In the genomic region with DNA sequence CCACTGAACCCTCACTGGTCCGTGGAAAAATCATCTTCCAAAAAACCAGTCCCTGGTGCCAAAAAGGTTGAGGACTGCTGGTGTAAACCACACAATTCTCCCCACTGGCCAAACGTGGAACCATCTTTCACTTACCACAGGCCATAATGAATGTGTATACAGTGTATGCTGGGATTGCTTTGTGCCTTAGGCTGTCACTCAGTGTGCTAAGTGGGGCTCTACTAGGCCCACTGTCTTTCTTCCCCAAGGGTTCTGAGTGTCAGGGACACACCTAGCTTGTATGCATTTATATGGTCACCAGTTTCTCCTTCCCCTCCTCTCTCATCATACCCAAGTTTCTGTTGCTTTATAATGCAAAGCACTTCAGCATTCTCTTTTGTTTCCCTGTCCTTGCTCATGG, we compare ENCODE assay signal across 19 cellular contexts.
"Had no signal": no experiment of that assay in that cellular context is flagged by ENCODE, and none has a peak within 500 bp of the region (broad histone marks: within the 10 kb centered on the region; RNA-seq: fewer than 3 reads in every experiment).

No MANE protein-coding gene starts in this region.

- ATAC-seq: activated CD8-positive, alpha-beta T cell treated with anti-CD3 and anti-CD28 coated beads for 36 hours; body of pancreas; left cardiac atrium; naive thymus-derived CD8-positive, alpha-beta T cell; stimulated activated memory B cell treated with anti-CD40 and anti-IgM and Interleukin-4, amounts not matched to agents 10 μg/mL and 1 μg/mL and 100 μg/mL, for 72 hours had no signal

- DNase-seq: activated CD4-positive, alpha-beta T cell treated with anti-CD3 and anti-CD28 coated beads for 48 hours; activated CD4-positive, CD25-positive, alpha-beta regulatory T cell; activated CD8-positive, alpha-beta T cell treated with anti-CD3 and anti-CD28 coated beads for 36 hours; activated naive CD4-positive, alpha-beta T cell treated with anti-CD3 and anti-CD28 coated beads for 36 hours; activated T-cell treated with anti-CD3 and anti-CD28 coated beads, Interleukin-2, amount 50 U/mL, for 1 hour; body of pancreas; caudate nucleus; foreskin melanocyte; glutamatergic neuron; hippocampal formation; left cardiac atrium; mesendoderm; naive thymus-derived CD8-positive, alpha-beta T cell; stimulated activated CD4-positive, alpha-beta T cell treated with anti-CD3 and anti-CD28 coated beads, Interleukin-4, amount 100 ng/mL, for 4 hours; T-helper 9 cell; testis had no signal

- H3K27ac ChIP-seq: body of pancreas, parathyroid adenoma, testis had no signal

- H3K4me3 ChIP-seq: body of pancreas, smooth muscle cell, testis had no signal
